ENCODE assay signal across 8 cellular contexts in the genomic region with DNA sequence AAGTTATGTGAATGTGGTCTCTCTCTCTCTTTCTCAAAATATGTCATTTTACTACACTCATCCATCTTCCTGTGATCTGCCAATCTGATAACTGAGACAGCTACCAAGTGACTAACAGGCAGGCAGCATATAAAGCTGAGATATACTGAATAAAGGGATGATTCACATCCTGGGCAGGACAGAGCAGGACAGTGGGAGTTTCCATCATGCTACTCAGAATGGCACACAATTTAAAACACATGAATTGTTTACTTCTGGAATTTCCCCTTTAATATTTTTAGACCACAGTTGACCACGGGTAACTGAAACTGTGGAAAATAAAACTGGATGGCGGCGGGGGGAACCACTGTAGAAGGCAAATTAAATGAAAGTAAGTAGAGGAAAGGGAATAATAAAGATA. TPM values are rescaled to one million over a fixed set of nuclear protein-coding genes. Genes with fewer than 3 reads are reported as not detected.
DNase-seq lines count a peak whose midpoint lies in the region; ATAC-seq and TF ChIP-seq lines count a peak whose summit lies in the region.

No MANE protein-coding gene starts in this region.

- H3K27me3 ChIP-seq in MG63, result no peaks in the 10 kb centered on the region
- no peaks in the 10 kb centered on the region for H3K27me3 ChIP-seq in fibroblast of lung (ENCODE audit: control insufficient read depth, insufficient read depth, low read length)
- H3K27me3 ChIP-seq in aorta (ENCODE audit: control insufficient read depth in 1 of 2, insufficient read depth in 2 of 2, low read length in 1 of 2), result no peaks in the 10 kb centered on the region
- H3K27me3 ChIP-seq in sigmoid colon, result no peaks in the 10 kb centered on the region

- H3K27ac ChIP-seq in fibroblast of lung (ENCODE audit: insufficient read depth, low read length) (no peak overlapping the region), aorta (ENCODE audit: low read depth in 1 of 2, low read length in 2 of 2) (no peak overlapping the region), sigmoid colon (no peak overlapping the region)

- H3K4me1 ChIP-seq in fibroblast of lung (ENCODE audit: control insufficient read depth, extremely low read depth, insufficient read depth, low read length) (peaks cover 2% of the 10 kb centered on the region), aorta (ENCODE audit: control insufficient read depth in 1 of 2, insufficient read depth in 2 of 2, low read length in 2 of 2) (no peaks in the 10 kb centered on the region), sigmoid colon (no peaks in the 10 kb centered on the region)

- H3K79me2 ChIP-seq in fibroblast of lung (ENCODE audit: control insufficient read depth, insufficient read depth, low read length), result no peaks in the 10 kb centered on the region

- no peak overlapping the region for H2AFZ ChIP-seq in fibroblast of lung (ENCODE audit: low read length)

- TF ChIP-seq CTCF in fibroblast of lung (conservative IDR thresholded peaks at IDR 0.05 in 1 of 2, IDR thresholded peaks at IDR 0.05 in 1 of 2; ENCODE audit: low read depth in 1 of 2, low read length in 2 of 2) (no peak), sigmoid colon (IDR thresholded peaks at IDR 0.05) (no peak)

- no peaks in the 10 kb centered on the region for H3K9me3 ChIP-seq in MG63
- no peaks in the 10 kb centered on the region for H3K9me3 ChIP-seq in fibroblast of lung (ENCODE audit: control insufficient read depth, insufficient read depth, low read depth, low read length)
- H3K9me3 ChIP-seq in aorta (ENCODE audit: control insufficient read depth, low read length), result no peaks in the 10 kb centered on the region
- H3K9me3 ChIP-seq in sigmoid colon, result no peaks in the 10 kb centered on the region

- H4K20me1 ChIP-seq in fibroblast of lung (ENCODE audit: control insufficient read depth, extremely low read depth, insufficient read depth, low read length), result no peaks in the 10 kb centered on the region

- H3K36me3 ChIP-seq in MG63 (no peaks in the 10 kb centered on the region), fibroblast of lung (ENCODE audit: control insufficient read depth, insufficient read depth, low read length) (no peaks in the 10 kb centered on the region), aorta (ENCODE audit: control insufficient read depth in 1 of 2, insufficient read depth in 2 of 2, low read length in 1 of 2) (no peaks in the 10 kb centered on the region), sigmoid colon (no peaks in the 10 kb centered on the region)

- no peak for TF ChIP-seq EP300 in sigmoid colon (IDR thresholded peaks at IDR 0.05)

- WGBS in aorta, 2 donors, result 38 to 53% methylated on average over 3 of the region's 3 CpGs
- WGBS in sigmoid colon, 2 donors, result 56 to 61% methylated on average over 3 of the region's 3 CpGs

- peak overlapping the region; percentile 52 for H3K4me2 ChIP-seq in fibroblast of lung (ENCODE audit: extremely low read depth, insufficient read depth, low read length)

- ATAC-seq in GM18502 (IDR thresholded peaks at IDR 0.05; ENCODE audit: poor library complexity, unreplicated experiment) (peak; percentile 77), aorta (ENCODE audit: low FRiP score) (no peak)

- intact Hi-C loops in aorta (cut with DNase I), result no loop called here
- intact Hi-C loops in sigmoid colon (cut with DNase I), result no loop called here

- peak; percentile 66 for DNase-seq in HCEC 1CT
- DNase-seq in MG63, result peak; percentile 59
- DNase-seq in fibroblast of lung (ENCODE audit: low read depth in 2 of 2), result peak; percentile 48 to 92
- DNase-seq in aorta, result no peak
- no peak for DNase-seq in sigmoid colon
- DNase-seq in NCI-H524 treated with DMSO at 0.1 percent for 48 hours (lab: John Stamatoyannopoulos, UW), result no peak
- DNase-seq in DMS153 (lab: John Stamatoyannopoulos, UW), result no peak

- H3K9ac ChIP-seq in fibroblast of lung (ENCODE audit: insufficient read depth, low read length), result no peak overlapping the region

- no peak overlapping the region for H3K4me3 ChIP-seq in MG63
- no peak overlapping the region for H3K4me3 ChIP-seq in fibroblast of lung (replicated peaks in 1 of 4; ENCODE audit: control extremely low read depth in 1 of 4, insufficient read depth in 1 of 4, low read depth in 3 of 4, low read length in 4 of 4)
- H3K4me3 ChIP-seq in aorta (ENCODE audit: low read length in 2 of 2), result no peak overlapping the region
- H3K4me3 ChIP-seq in sigmoid colon, result no peak overlapping the region

- TF ChIP-seq POLR2A in sigmoid colon (IDR thresholded peaks at IDR 0.05), result no peak

RNA-seq across cellular contexts. Expression of gene DCTD, which starts 58.6 kb away (rescaled TPM):
- 119 and 137 TPM in 2 replicates for total RNA-seq in MG63 (2014; rRNA removed; shearing (Covaris generic); ENCODE audit: low replicate concordance)
- total RNA-seq in fibroblast of lung (70.4 and 88.8 TPM in 2 replicates), aorta (10 to 100 TPM; 73.6 to 78.4 TPM), sigmoid colon (10 to 100 TPM; 35.2 to 48.2 (median 40.9) TPM)
- polyA plus RNA-seq in fibroblast of lung (140 and 182 TPM in 2 replicates), aorta (10 to 100 TPM; 65.1 to 72.0 TPM), sigmoid colon (10 to 100 TPM; 33.3 to 54.9 (median 34.2) TPM)
- polyA plus RNA-seq in fibroblast of lung (2012), result 126 and 152 TPM in 2 replicates
- 58.8 and 65.1 TPM in 2 replicates for polyA minus RNA-seq in fibroblast of lung (ENCODE audit: low replicate concordance)

Comparison
In these comparisons a context has a peak if more than half of its experiments do, and no peak if none do; other contexts are left out.
1. DNase-seq: peak in HCEC 1CT (single experiment), MG63 (single experiment) and fibroblast of lung (2 of 2); none in aorta (0 of 2), sigmoid colon (single experiment), NCI-H524 treated with DMSO at 0.1 percent for 48 hours (single experiment) and DMS153 (single experiment).